ENCODE assay signal across 8 cellular contexts in genomic region chr5:154179846-154180710, GRCh38. TPM values are rescaled to one million over a fixed set of nuclear protein-coding genes. Genes with fewer than 3 reads are reported as not detected.
DNase-seq lines count a peak whose midpoint lies in the region; ATAC-seq, FAIRE-seq and TF ChIP-seq lines count a peak whose summit lies in the region.

No MANE protein-coding gene starts in this region.

- peak; percentile 79 to 82 (median 80) for TF ChIP-seq CTCF in K562 (IDR thresholded peaks at IDR 0.05 in 2 of 3, conservative IDR thresholded peaks at IDR 0.05 in 1 of 3; ENCODE audit: insufficient read depth in 2 of 3, low read depth in 1 of 3, low read length in 3 of 3)

- peaks cover 0 to 7% of the 10 kb centered on the region in 2 donors for H3K4me1 Mint-ChIP-seq in immature natural killer cell

- H3K79me2 ChIP-seq in K562 (ENCODE audit: control insufficient read depth, insufficient read depth, low read length): no peaks in the 10 kb centered on the region

- H3K9me3 ChIP-seq in K562 (replicated peaks; ENCODE audit: control insufficient read depth, insufficient read depth, low read depth, low read length): no peaks in the 10 kb centered on the region

- no peak overlapping the region for H3K27ac ChIP-seq in K562 (ENCODE audit: extremely low read depth, low read depth, low read length)

- no peak overlapping the region for H3K4me3 Mint-ChIP-seq in immature natural killer cell

- ATAC-seq in GM21619 (IDR thresholded peaks at IDR 0.05; ENCODE audit: unreplicated experiment): peak; percentile 95
- ATAC-seq in K562: peak; percentile 98

- intact Hi-C loops in K562 (cut with micrococcal nuclease): loop anchor here (1.0 to 2.0 kb wide), 3 partner anchors 108 to 225 kb away; no protein-coding TSS in a partner anchor

- H3K9me1 ChIP-seq in K562 (ENCODE audit: control insufficient read depth, insufficient read depth, low read length): no peaks in the 10 kb centered on the region

- H2AFZ ChIP-seq in K562 (ENCODE audit: low read depth, low read length): no peak overlapping the region

- no peak overlapping the region for H3K9ac ChIP-seq in K562 (ENCODE audit: insufficient read depth in 1 of 2, low read depth in 2 of 2, low read length in 2 of 2)

- peak; percentile 76 to 79 for TF ChIP-seq RAD21 in K562 (CRISPR knock-in tag; conservative IDR thresholded peaks at IDR 0.05 in 1 of 2, IDR thresholded peaks at IDR 0.05 in 1 of 2)

- FAIRE-seq in K562 (lab: Jason Lieb, UNC): peak; percentile 95

- no peaks in the 10 kb centered on the region for H3K36me3 Mint-ChIP-seq in immature natural killer cell

- no peak overlapping the region for H3K4me3 ChIP-seq in K562

- H3K4me2 ChIP-seq in K562 (ENCODE audit: insufficient read depth, low read length): no peak overlapping the region

- in situ Hi-C loops in K562 (cut with MboI): loop anchor here (10.0 kb wide), 1 partner anchor 195 kb away; no protein-coding TSS in a partner anchor

- H3K27me3 Mint-ChIP-seq in immature natural killer cell (ENCODE audit: low read depth in 3 of 3): peaks cover 0 to 12% (median 4%) of the 10 kb centered on the region in 3 donors

- H3K9me3 Mint-ChIP-seq in immature natural killer cell: no peaks in the 10 kb centered on the region

- H4K20me1 ChIP-seq in K562 (replicated peaks; ENCODE audit: control insufficient read depth, insufficient read depth, low read length): no peaks in the 10 kb centered on the region

- H3K4me1 ChIP-seq in K562 (replicated peaks in 1 of 2; ENCODE audit: control insufficient read depth in 2 of 2, insufficient read depth in 2 of 2, low read length in 2 of 2): no peaks in the 10 kb centered on the region

- CTCF ChIA-PET in K562 (lab: Yijun Ruan, JAX; ENCODE audit: low intra/inter-chr PET ratio): interaction anchor here (1.1 to 1.8 kb wide), 3 partner anchors 108 to 205 kb away, joined by 3 to 7 read pairs (median 7); no protein-coding TSS in a partner anchor

- TF ChIP-seq EP300 in K562 (IDR thresholded peaks at IDR 0.05; ENCODE audit: low read length): no peak

- 6% methylated on average over 13 of the region's 13 CpGs for WGBS in K562 (ENCODE audit: insufficient coverage, low coverage, missing lambda C conversion rate)

- DNase-seq in stimulated activated CD4-positive, alpha-beta T cell treated with anti-CD3 and anti-CD28 coated beads, Interleukin-4, amount 100 ng/mL, for 24 hours: peak; percentile 46
- DNase-seq in stimulated activated CD4-positive, alpha-beta T cell treated with anti-CD3 and anti-CD28 coated beads, Interleukin-12 subunit alpha, Interleukin-12 subunit beta, amount 100 ng/mL, for 4 hours: no peak
- DNase-seq in HuH-7 (ENCODE audit: low spot score) (peak; percentile 68), OCI-M1 (lab: John Stamatoyannopoulos, UW) (peak; percentile 78), K562 (ENCODE audit: extremely low read depth in 1 of 4, low spot score in 3 of 4) (peak; percentile 62 to 67 (median 65)), immature natural killer cell (peak; percentile 38 to 49 (median 39))
- peak; percentile 9 for DNase-seq in stimulated activated naive CD4-positive, alpha-beta T cell treated with Interleukin-2 at 50 U/mL for 16 hours (lab: John Stamatoyannopoulos, UW)

- H3K27me3 ChIP-seq in K562 (ENCODE audit: control insufficient read depth in 2 of 2, insufficient read depth in 2 of 2, low read length in 2 of 2): peaks cover 5 to 21% of the 10 kb centered on the region in 2 experiments

- no peaks in the 10 kb centered on the region for H3K36me3 ChIP-seq in K562 (ENCODE audit: control insufficient read depth, insufficient read depth, low read length)

- POLR2A ChIA-PET in K562 (lab: Yijun Ruan, JAX): interaction anchor here (0.6 to 1.8 kb wide), 4 partner anchors 10 to 205 kb away, joined by 3 to 6 read pairs (median 4); partner anchors contain the start of gene GALNT10

- BruUV-seq in K562 (replicated peaks; lab: Mats Ljungman, UMichigan): no TSS peak

- H3K27ac Mint-ChIP-seq in immature natural killer cell: peak overlapping the region in 1 of 6 donors; percentile 42

- TF ChIP-seq POLR2A in K562 (conservative IDR thresholded peaks at IDR 0.05): no peak

TF ChIP-seq in K562, 482 proteins besides CTCF, POLR2A, EP300 and RAD21 (continues in another document):
- TF ChIP-seq HCFC1 (IDR thresholded peaks at IDR 0.05; ENCODE audit: low read depth, low read length) (no peak), SFPQ (IDR thresholded peaks at IDR 0.05; ENCODE audit: low read depth, low read length) (no peak), ZNF263 (CRISPR knock-in tag; IDR thresholded peaks at IDR 0.05; ENCODE audit: borderline replicate concordance) (no peak), TRIM25 (IDR thresholded peaks at IDR 0.05; ENCODE audit: borderline replicate concordance) (no peak), HDGF (IDR thresholded peaks at IDR 0.05) (no peak), TGIF2 (CRISPR knock-in tag; IDR thresholded peaks at IDR 0.05) (no peak), ZNF24 (IDR thresholded peaks at IDR 0.05) (no peak), KLF6 (CRISPR knock-in tag; IDR thresholded peaks at IDR 0.05; ENCODE audit: borderline replicate concordance) (no peak), ZNF134 (CRISPR knock-in tag; conservative IDR thresholded peaks at IDR 0.05) (no peak), PRPF4 (IDR thresholded peaks at IDR 0.05; ENCODE audit: insufficient read depth, low read depth, low read length, poor library complexity, severe bottlenecking) (no peak), ESRRB (CRISPR knock-in tag; IDR thresholded peaks at IDR 0.05; ENCODE audit: borderline replicate concordance) (no peak)

RNA-seq across cellular contexts. Expression of gene GALNT10, which starts 10.5 kb away (rescaled TPM):
- total RNA-seq in K562 (2011; cell fraction: chromatin; rRNA removed; ENCODE audit: low replicate concordance): 88.6 and 134 TPM in 2 replicates
- 30.5 and 37.0 TPM in 2 replicates for total RNA-seq in K562 (2011; cell fraction: nucleolus; rRNA removed)
- total RNA-seq in K562 (2011; cell fraction: nucleoplasm; rRNA removed): 49.3 and 71.1 TPM in 2 replicates
- 12.9 and 15.3 TPM in 2 replicates for total RNA-seq in K562 (2014; rRNA removed)
- 14.0 and 14.4 TPM in 2 replicates for total RNA-seq in K562 (2014; rRNA removed; fragmentation: Illumina TruSeq; extraction: Trizol)
- 13.3 and 13.5 TPM in 2 replicates for total RNA-seq in K562 (2015; rRNA removed; fragmentation: Illumina TruSeq; extraction: Trizol)
- 23.8 and 24.6 TPM in 2 replicates for total RNA-seq in K562 (2021)
- 22.8 and 37.1 TPM in 2 replicates for polyA plus RNA-seq in K562 (2011; rRNA removed)
- polyA plus RNA-seq in K562 (2011; cell fraction: cytosol; rRNA removed): 9.9 and 17.6 TPM in 2 replicates
- polyA plus RNA-seq in K562 (2011; cell fraction: nucleus; rRNA removed): 18.9 and 35.9 TPM in 2 replicates
- polyA plus RNA-seq in K562 (2012): 15.4 and 20.0 TPM in 2 replicates
- 25.2 and 32.9 TPM in 2 replicates for polyA plus RNA-seq in K562 (2014; fragmentation: Illumina TruSeq; extraction: Trizol)
- 1 to 10 TPM; 4.6 to 5.2 TPM for polyA plus RNA-seq in K562 (2014; fragmentation: Nextera tagmentation; extraction: Ambion mirVana)
- polyA plus RNA-seq in K562 (2014; rRNA removed): 10.2 and 12.1 TPM in 2 replicates
- polyA minus RNA-seq in K562 (2011; rRNA and poly(A)+ RNA removed): 38.8 and 57.4 TPM in 2 replicates
- 16.7 and 17.4 TPM in 2 replicates for polyA minus RNA-seq in K562 (2011; cell fraction: cytosol; rRNA and poly(A)+ RNA removed)
- 14.3 and 21.5 TPM in 2 replicates for polyA minus RNA-seq in K562 (2011; cell fraction: nucleus; rRNA and poly(A)+ RNA removed)
- polyA plus RNA-seq in immature natural killer cell: 10 to 100 TPM; 10.4 to 42.8 (median 24.7) TPM
